ENCODE assay signal across 27 cellular contexts in genomic region chr18:3810271-3810670, GRCh38.
"Had no signal": no experiment of that assay in that cellular context is flagged by ENCODE, and none has a peak within 500 bp of the region (broad histone marks: within the 10 kb centered on the region; RNA-seq: fewer than 3 reads in every experiment).

No MANE protein-coding gene starts in this region.

- H2AFZ ChIP-seq: parathyroid adenoma had no signal

- H3K9me3 ChIP-seq: gastrocnemius medialis, psoas muscle, right atrium auricular region, tibial artery had no signal

- DNase-seq: activated CD4-positive, alpha-beta T cell treated with anti-CD3 and anti-CD28 coated beads for 48 hours; activated CD4-positive, alpha-beta T cell treated with anti-CD3 and anti-CD28 coated beads, Interleukin-2, amount 50 U/mL, for 48 hours; activated CD8-positive, alpha-beta memory T cell treated with anti-CD3 and anti-CD28 coated beads for 24 hours; activated effector memory CD4-positive, alpha-beta T cell treated with anti-CD3 and anti-CD28 coated beads, Interleukin-2, amount 50 U/mL, for 16 hours; activated naive CD4-positive, alpha-beta T cell treated with anti-CD3 and anti-CD28 coated beads for 36 hours; activated naive CD8-positive, alpha-beta T cell treated with anti-CD3 and anti-CD28 coated beads for 36 hours; amniotic stem cell; brain microvascular endothelial cell; cortex of kidney; gastrocnemius medialis; glutamatergic neuron; left colon; naive thymus-derived CD8-positive, alpha-beta T cell; nucleus accumbens; psoas muscle; stimulated activated CD4-positive, alpha-beta T cell treated with anti-CD3 and anti-CD28 coated beads, Interleukin-1b, Interleukin-23, amount 100 ng/mL, for 48 hours; stimulated activated CD4-positive, alpha-beta T cell treated with anti-CD3 and anti-CD28 coated beads, Interleukin-4, amount 100 ng/mL, for 4 hours; stimulated activated CD8-positive, alpha-beta memory T cell treated with anti-CD3 and anti-CD28 coated beads, Interleukin-4, amount 100 ng/mL, for 48 hours; stimulated activated naive CD8-positive, alpha-beta T cell treated with anti-CD3 and anti-CD28 coated beads, Interleukin-15, amount 100 ng/mL, for 72 hours; substantia nigra; tibial artery; WERI-Rb-1 had no signal

- H3K4me2 ChIP-seq: smooth muscle cell had no signal

- ATAC-seq: activated CD4-positive, CD25-positive, alpha-beta regulatory T cell treated with anti-CD3 and anti-CD28 coated beads, Interleukin-2, amount 50 U/mL, for 24 hours; gastrocnemius medialis; left colon; naive thymus-derived CD8-positive, alpha-beta T cell; psoas muscle; stimulated activated memory B cell treated with anti-CD40 and anti-IgM and Interleukin-4, amounts not matched to agents 10 μg/mL and 1 μg/mL and 100 μg/mL, for 72 hours; stimulated activated naive CD8-positive, alpha-beta T cell treated with anti-CD3 and anti-CD28 coated beads, Interleukin-15, amount 100 ng/mL, for 72 hours had no signal

- H3K9ac ChIP-seq: parathyroid adenoma had no signal

- H3K27me3 ChIP-seq: brain microvascular endothelial cell, gastrocnemius medialis, right atrium auricular region, tibial artery had no signal

- H3K27ac ChIP-seq: brain microvascular endothelial cell, gastrocnemius medialis, parathyroid adenoma, psoas muscle, right atrium auricular region, tibial artery, WERI-Rb-1 had no signal

- H3K36me3 ChIP-seq: brain microvascular endothelial cell, gastrocnemius medialis, right atrium auricular region, WERI-Rb-1 had no signal

- H3K4me1 ChIP-seq: gastrocnemius medialis, parathyroid adenoma, psoas muscle, right atrium auricular region, tibial artery had no signal

- H3K4me3 ChIP-seq: gastrocnemius medialis, psoas muscle, right atrium auricular region, smooth muscle cell, tibial artery had no signal
